In the genomic region with DNA sequence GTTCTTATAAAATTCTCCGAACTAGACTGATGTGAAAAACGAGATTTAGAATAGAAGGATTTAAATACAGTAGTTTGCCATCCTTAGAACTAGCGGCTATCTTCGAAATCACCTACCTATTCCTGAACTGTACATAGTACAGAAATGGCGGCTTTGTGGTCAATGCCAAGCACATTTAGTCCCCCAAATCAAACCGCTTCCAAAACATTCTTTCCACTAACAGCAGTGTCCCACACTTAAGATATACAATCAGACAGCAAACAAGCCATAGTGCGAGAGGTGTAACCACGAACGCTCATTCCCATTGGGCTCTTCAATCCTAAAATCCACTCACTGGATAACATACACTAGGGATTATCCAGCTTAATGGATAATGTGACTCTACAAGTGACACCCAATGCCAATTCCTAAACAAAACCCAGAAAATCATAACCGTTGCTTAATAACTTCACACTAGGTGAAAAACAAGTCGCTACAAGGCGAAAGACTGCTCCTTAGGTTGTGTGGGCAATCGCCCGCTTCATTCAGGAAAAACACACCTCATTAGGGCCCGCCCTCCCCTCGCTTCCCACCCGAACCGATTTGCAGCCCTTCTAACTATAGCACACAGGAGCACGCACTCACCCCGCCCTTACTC, we compare ENCODE assay signal across 8 cellular contexts. TPM values are rescaled to one million over a fixed set of nuclear protein-coding genes. Genes with fewer than 3 reads are reported as not detected.
A peak's percentile ranks its signal among the peaks of the same experiment; 100 is the strongest.
DNase-seq lines count a peak whose midpoint lies in the region; ATAC-seq and TF ChIP-seq lines count a peak whose summit lies in the region.

No MANE protein-coding gene starts in this region.

- peaks cover 18% of the 10 kb centered on the region; the same call in 1 of the 2 replicates for H3F3A ChIP-seq in SU-DHL-6 (ENCODE audit: insufficient read depth)

- H3K27ac ChIP-seq in SU-DHL-6 (ENCODE audit: low read depth, low read length), result peak overlapping the region; percentile 93

- peaks cover 38% of the 10 kb centered on the region for H3K4me1 Mint-ChIP-seq in nephron progenitor cell

- no peak overlapping the region for H2AFZ ChIP-seq in SU-DHL-6 (ENCODE audit: low read depth, low read length, severe bottlenecking)

- no peaks in the 10 kb centered on the region for H3K9me2 ChIP-seq in SU-DHL-6 (replicated peaks; ENCODE audit: insufficient read depth, low read length)

- TF ChIP-seq CTCF in SU-DHL-6 (IDR thresholded peaks at IDR 0.05; ENCODE audit: insufficient read depth, low read length, poor library complexity, severe bottlenecking) (no peak), epithelial cell of esophagus (IDR thresholded peaks at IDR 0.05; ENCODE audit: insufficient read depth, low read depth, low read length, missing control alignments) (no peak), nephron progenitor cell (IDR thresholded peaks at IDR 0.05) (no peak)

- no peaks in the 10 kb centered on the region for H3K9me3 ChIP-seq in SU-DHL-6 (ENCODE audit: insufficient read depth, low read length)

- no peaks in the 10 kb centered on the region for H3K27me3 Mint-ChIP-seq in nephron progenitor cell (ENCODE audit: low read depth, poor library complexity)

- DNase-seq in ACHN, result peak; percentile 23
- DNase-seq in H7, result no peak
- peak; percentile 94 for DNase-seq in epithelial cell of esophagus (ENCODE audit: low read depth)
- no peak for DNase-seq in nephron progenitor cell
- DNase-seq in NCI-H1417 treated with DMSO at 0.1 percent for 48 hours (lab: John Stamatoyannopoulos, UW), result no peak
- no peak for DNase-seq in epidermal melanocyte (ENCODE audit: insufficient read length, low spot score)

- peak overlapping the region; percentile 85 for H3K4me2 ChIP-seq in SU-DHL-6 (ENCODE audit: low read depth, low read length, poor library complexity, severe bottlenecking)

- peak overlapping the region; percentile 97 for H3K4me3 Mint-ChIP-seq in nephron progenitor cell

- no peak for ATAC-seq in esophagus mucosa

- in situ Hi-C loops in ACHN (cut with HindIII; ENCODE audit: low pct_ligation_motif_present, low pct_unique_long_range_greater_than_20kb, low sequenced_read_pairs), result no loop called here

- H3K9me3 Mint-ChIP-seq in nephron progenitor cell, result peaks cover 19% of the 10 kb centered on the region

- H3K27ac Mint-ChIP-seq in nephron progenitor cell, result peak overlapping the region; percentile 99

- H4K20me1 ChIP-seq in SU-DHL-6 (ENCODE audit: low read depth, low read length), result peaks cover 43% of the 10 kb centered on the region

- peak overlapping the region; percentile 96 for H3K4me3 ChIP-seq in H7 (ENCODE audit: insufficient read depth, low read depth, low read length)
- peak overlapping the region; percentile 94 for H3K4me3 ChIP-seq in SU-DHL-6 (ENCODE audit: insufficient read depth, low read length, poor library complexity, severe bottlenecking)
- peak overlapping the region; percentile 97 for H3K4me3 ChIP-seq in epithelial cell of esophagus (ENCODE audit: low read length)

- no peaks in the 10 kb centered on the region for H3K36me3 ChIP-seq in H7 (replicated peaks; ENCODE audit: control insufficient read depth, insufficient read depth, low read length)
- H3K36me3 ChIP-seq in SU-DHL-6 (ENCODE audit: low read length), result peaks cover 16% of the 10 kb centered on the region

- H3K27me3 ChIP-seq in H7 (ENCODE audit: control insufficient read depth, insufficient read depth, low read length) (no peaks in the 10 kb centered on the region), SU-DHL-6 (ENCODE audit: low read length) (no peaks in the 10 kb centered on the region)

- H3K79me2 ChIP-seq in SU-DHL-6 (ENCODE audit: insufficient read depth, low read length), result peaks cover 67% of the 10 kb centered on the region

- peaks cover 37% of the 10 kb centered on the region for H3K36me3 Mint-ChIP-seq in nephron progenitor cell (ENCODE audit: low read depth)

- H3K9ac ChIP-seq in SU-DHL-6 (ENCODE audit: low read length), result peak overlapping the region; percentile 95

RNA-seq across cellular contexts. Expression of a gene that starts 2.0 kb away (rescaled TPM):
- 197 and 279 TPM in 2 replicates for total RNA-seq in H7 (2014; rRNA removed; shearing (Covaris generic))
- 77.7 TPM for total RNA-seq in esophagus mucosa

Comparison
In these comparisons a context has a peak if more than half of its experiments do, and no peak if none do; other contexts are left out.
1. DNase-seq: peak in ACHN (single experiment) and epithelial cell of esophagus (single experiment); none in H7 (single experiment), nephron progenitor cell (single experiment), NCI-H1417 treated with DMSO at 0.1 percent for 48 hours (single experiment) and epidermal melanocyte (single experiment).
2. Peak in every context shown above with its lines, with median percentiles within 50 percentile points of each other: H3K4me3 ChIP-seq.